In the genomic region with DNA sequence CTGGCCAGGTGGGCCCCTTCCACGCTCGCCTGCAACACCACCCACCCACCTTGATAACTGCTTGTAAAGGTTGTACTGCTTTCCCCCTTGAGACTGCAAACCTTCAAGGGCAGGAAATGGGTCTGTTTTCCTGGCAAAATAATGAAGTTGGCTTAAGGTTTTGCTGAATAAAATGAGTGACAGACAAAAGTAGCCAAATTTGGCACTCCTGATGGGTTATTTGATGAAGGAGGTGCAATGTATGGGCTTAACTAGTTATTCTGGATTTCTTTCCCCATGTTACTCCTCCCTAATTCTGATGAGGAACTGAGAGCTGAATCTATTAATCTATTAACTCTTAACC, we compare ENCODE assay signal across 11 cellular contexts. TPM values are rescaled to one million over a fixed set of nuclear protein-coding genes. Genes with fewer than 3 reads are reported as not detected.
DNase-seq lines count a peak whose midpoint lies in the region; ATAC-seq, FAIRE-seq and TF ChIP-seq lines count a peak whose summit lies in the region.
"Had no signal": no experiment of that assay in that cellular context is flagged by ENCODE, and none has a peak within 500 bp of the region (broad histone marks: within the 10 kb centered on the region; RNA-seq: fewer than 3 reads in every experiment).

No MANE protein-coding gene starts in this region.

- peaks cover 1% of the 10 kb centered on the region for H3K36me3 Mint-ChIP-seq in activated CD8-positive, alpha-beta memory T cell treated with anti-CD3 and anti-CD28 coated beads, Interleukin-2, amount 10 ng/mL, durations not matched to agents 7 days and 5 days
- no peaks in the 10 kb centered on the region for H3K36me3 Mint-ChIP-seq in activated naive CD8-positive, alpha-beta T cell treated with anti-CD3 and anti-CD28 coated beads, Interleukin-2, amount 50 U/mL, for 24 hours (ENCODE audit: low read depth)
- H3K36me3 Mint-ChIP-seq: CD4-positive, CD25-positive, alpha-beta regulatory T cell had no signal

- peaks cover 0 to 4% of the 10 kb centered on the region in 2 donors for H3K4me1 ChIP-seq in kidney (ENCODE audit: control insufficient read depth in 1 of 2, insufficient read depth in 1 of 2, low read depth in 1 of 2, low read length in 2 of 2)

- H3K9me3 Mint-ChIP-seq in activated CD8-positive, alpha-beta memory T cell treated with anti-CD3 and anti-CD28 coated beads, Interleukin-2, amount 10 ng/mL, durations not matched to agents 7 days and 5 days (ENCODE audit: low read depth), result no peaks in the 10 kb centered on the region
- no peaks in the 10 kb centered on the region for H3K9me3 Mint-ChIP-seq in activated naive CD8-positive, alpha-beta T cell treated with anti-CD3 and anti-CD28 coated beads, Interleukin-2, amount 50 U/mL, for 24 hours
- H3K9me3 Mint-ChIP-seq: CD4-positive, CD25-positive, alpha-beta regulatory T cell had no signal

- TF ChIP-seq CTCF in kidney (IDR thresholded peaks at IDR 0.05; ENCODE audit: borderline replicate concordance, extremely low read depth, insufficient read depth), result no peak

- H3K36me3 ChIP-seq in kidney (ENCODE audit: control insufficient read depth in 1 of 2, insufficient read depth in 2 of 2, low read length in 2 of 2), result no peaks in the 10 kb centered on the region

- intact Hi-C loops in kidney (cut with DNase I), result no loop called here

- peaks cover 9% of the 10 kb centered on the region for H3K27me3 Mint-ChIP-seq in activated CD8-positive, alpha-beta memory T cell treated with anti-CD3 and anti-CD28 coated beads, Interleukin-2, amount 10 ng/mL, durations not matched to agents 7 days and 5 days
- peaks cover 11% of the 10 kb centered on the region for H3K27me3 Mint-ChIP-seq in activated naive CD8-positive, alpha-beta T cell treated with anti-CD3 and anti-CD28 coated beads, Interleukin-2, amount 50 U/mL, for 24 hours

- CTCF ChIA-PET in activated CD8-positive, alpha-beta memory T cell treated with anti-CD3 and anti-CD28 coated beads, Interleukin-2, amount 10 ng/mL, durations not matched to agents 7 days and 5 days (lab: Charles Lee), result no interaction called here

- H3K4me3 Mint-ChIP-seq in activated CD8-positive, alpha-beta memory T cell treated with anti-CD3 and anti-CD28 coated beads, Interleukin-2, amount 10 ng/mL, durations not matched to agents 7 days and 5 days, result peak overlapping the region; percentile 41
- H3K4me3 Mint-ChIP-seq in activated naive CD8-positive, alpha-beta T cell treated with anti-CD3 and anti-CD28 coated beads, Interleukin-2, amount 50 U/mL, for 24 hours, result peak overlapping the region; percentile 62

- no peak for FAIRE-seq in kidney (lab: Jason Lieb, UNC)

- no peaks in the 10 kb centered on the region for H3K9me3 ChIP-seq in kidney (ENCODE audit: control insufficient read depth in 1 of 2, low read length in 2 of 2)
- H3K9me3 ChIP-seq: SJSA1 had no signal

- H3K4me3 ChIP-seq in kidney (ENCODE audit: low read length in 2 of 2), result peak overlapping the region; percentile 39 to 61
- H3K4me3 ChIP-seq: SJSA1 had no signal

- ATAC-seq in activated CD8-positive, alpha-beta memory T cell treated with anti-CD3 and anti-CD28 coated beads, Interleukin-2, amount 10 ng/mL, durations not matched to agents 7 days and 5 days, result no peak
- ATAC-seq in activated naive CD8-positive, alpha-beta T cell treated with anti-CD3 and anti-CD28 coated beads, Interleukin-2, amount 50 U/mL, for 24 hours, result no peak
- no peak for ATAC-seq in HG02870 (IDR thresholded peaks at IDR 0.05; ENCODE audit: unreplicated experiment)

- peak overlapping the region in 1 of 2 donors; percentile 48 for H3K27ac ChIP-seq in kidney (ENCODE audit: low read depth in 2 of 2, low read length in 2 of 2)
- peak overlapping the region; percentile 47 for H3K27ac ChIP-seq in temporal lobe (ENCODE audit: low read depth, low read length)
- H3K27ac ChIP-seq: SJSA1 had no signal

- H3K27ac Mint-ChIP-seq in activated CD8-positive, alpha-beta memory T cell treated with anti-CD3 and anti-CD28 coated beads, Interleukin-2, amount 10 ng/mL, durations not matched to agents 7 days and 5 days, result no peak overlapping the region
- no peak overlapping the region for H3K27ac Mint-ChIP-seq in activated naive CD8-positive, alpha-beta T cell treated with anti-CD3 and anti-CD28 coated beads, Interleukin-2, amount 50 U/mL, for 24 hours

- H3K9ac ChIP-seq in kidney (ENCODE audit: low read length in 2 of 2), result peak overlapping the region; percentile 29 to 69

- peaks cover 28% of the 10 kb centered on the region for H3K4me1 Mint-ChIP-seq in activated CD8-positive, alpha-beta memory T cell treated with anti-CD3 and anti-CD28 coated beads, Interleukin-2, amount 10 ng/mL, durations not matched to agents 7 days and 5 days
- H3K4me1 Mint-ChIP-seq in activated naive CD8-positive, alpha-beta T cell treated with anti-CD3 and anti-CD28 coated beads, Interleukin-2, amount 50 U/mL, for 24 hours, result peaks cover 38% of the 10 kb centered on the region

- no peak for DNase-seq in activated CD8-positive, alpha-beta memory T cell treated with anti-CD3 and anti-CD28 coated beads, Interleukin-2, amount 10 ng/mL, durations not matched to agents 7 days and 5 days
- DNase-seq in activated CD8-positive, alpha-beta memory T cell treated with anti-CD3 and anti-CD28 coated beads, Interleukin-2, amount 50 U/mL, for 48 hours, result no peak
- DNase-seq in activated naive CD8-positive, alpha-beta T cell treated with anti-CD3 and anti-CD28 coated beads, Interleukin-2, amount 50 U/mL, for 24 hours, result no peak
- DNase-seq in kidney (no peak), cerebellar nuclear complex (lab: John Stamatoyannopoulos, UW) (no peak), iPS-NIHi7 (ENCODE audit: extremely low spot score) (no peak)
- DNase-seq: CD4-positive, CD25-positive, alpha-beta regulatory T cell had no signal

RNA-seq across cellular contexts. Expression of a gene that starts 14.6 kb away (rescaled TPM):
- total RNA-seq in activated CD8-positive, alpha-beta memory T cell treated with anti-CD3 and anti-CD28 coated beads, Interleukin-2, amount 10 ng/mL, durations not matched to agents 7 days and 5 days, result 10 to 100 TPM; 14.2 to 16.2 TPM
- total RNA-seq in kidney, result 29.6 TPM
- 4.5 TPM for polyA plus RNA-seq in kidney (ENCODE audit: insufficient read depth, low read depth, low replicate concordance)
- 19.2 TPM for total RNA-seq in temporal lobe

RNA-seq across cellular contexts. Expression of a gene that starts 25.5 kb away (rescaled TPM):
- total RNA-seq in activated CD8-positive, alpha-beta memory T cell treated with anti-CD3 and anti-CD28 coated beads, Interleukin-2, amount 10 ng/mL, durations not matched to agents 7 days and 5 days, result under 1 TPM in 1 of 2 experiments, not detected in 1; 0.14 TPM
- 0.31 TPM for total RNA-seq in kidney
- polyA plus RNA-seq in kidney (ENCODE audit: insufficient read depth, low read depth, low replicate concordance), result 0.26 TPM
- total RNA-seq in temporal lobe, result under 0.01 TPM
- total RNA-seq: CD4-positive, CD25-positive, alpha-beta regulatory T cell; posterior vena cava had no signal
- polyA plus RNA-seq: CD4-positive, CD25-positive, alpha-beta regulatory T cell had no signal
